28 cellular contexts compared by ENCODE assay signal in genomic region chrX:18677140-18677834, GRCh38. TPM values are rescaled to one million over a fixed set of nuclear protein-coding genes. Genes with fewer than 3 reads are reported as not detected.
A peak's percentile ranks its signal among the peaks of the same experiment; 100 is the strongest.
DNase-seq lines count a peak whose midpoint lies in the region; ATAC-seq, FAIRE-seq and TF ChIP-seq lines count a peak whose summit lies in the region.
"Had no signal": no experiment of that assay in that cellular context is flagged by ENCODE, and none has a peak within 500 bp of the region (broad histone marks: within the 10 kb centered on the region; RNA-seq: fewer than 3 reads in every experiment).

No MANE protein-coding gene starts in this region.

- no peaks in the 10 kb centered on the region for H3K36me3 Mint-ChIP-seq in dendritic cell treated with granulocyte-macrophage colony-stimulating factor and Interleukin-4, amounts not matched to agents 40 ng/mL and 50 ng/mL, for 4 days (ENCODE audit: low read depth)
- no peaks in the 10 kb centered on the region for H3K36me3 Mint-ChIP-seq in HFFc6 (ENCODE audit: low read depth)

- H3K36me3 ChIP-seq in HepG2 (replicated peaks in 1 of 2; ENCODE audit: control insufficient read depth in 1 of 2, insufficient read depth in 2 of 2, low read length in 2 of 2) (no peaks in the 10 kb centered on the region), right lobe of liver (no peaks in the 10 kb centered on the region), transverse colon (no peaks in the 10 kb centered on the region)
- H3K36me3 ChIP-seq: BLaER1, heart left ventricle had no signal

- peak overlapping the region; percentile 34 for H3K27ac Mint-ChIP-seq in dendritic cell treated with granulocyte-macrophage colony-stimulating factor and Interleukin-4, amounts not matched to agents 40 ng/mL and 50 ng/mL, for 4 days
- no peak overlapping the region for H3K27ac Mint-ChIP-seq in HFFc6
- H3K27ac Mint-ChIP-seq: activated CD8-positive, alpha-beta T cell treated with anti-CD3 and anti-CD28 coated beads, Interleukin-2, amount 10 ng/mL, durations not matched to agents 7 days and 5 days; stimulated activated effector memory CD8-positive, alpha-beta T cell treated with anti-CD3 and anti-CD28 coated beads, Interleukin-12 subunit alpha, Interleukin-12 subunit beta, amount 100 ng/mL, for 72 hours had no signal

- TF ChIP-seq RAD21 in HepG2 (CRISPR knock-in tag; IDR thresholded peaks at IDR 0.05), result no peak

- no peak for TF ChIP-seq CTCF in HepG2 (CRISPR knock-in tag; IDR thresholded peaks at IDR 0.05)
- TF ChIP-seq CTCF in right lobe of liver (IDR thresholded peaks at IDR 0.05), result no peak
- no peak for TF ChIP-seq CTCF in NB4 (IDR thresholded peaks at IDR 0.05; ENCODE audit: low read depth, low read length)
- TF ChIP-seq CTCF in transverse colon (IDR thresholded peaks at IDR 0.05), result no peak
- TF ChIP-seq CTCF in HFFc6 (IDR thresholded peaks at IDR 0.05), result no peak

- no peaks in the 10 kb centered on the region for H3K79me2 ChIP-seq in HepG2 (ENCODE audit: insufficient read depth, low read length)

- peak overlapping the region; percentile 88; the same call in 1 of the 2 replicates for H3K4me2 ChIP-seq in HepG2 (ENCODE audit: low read depth, low read length)
- H3K4me2 ChIP-seq: BLaER1 had no signal

- DNase-seq in HepG2 (ENCODE audit: low spot score) (no peak), right lobe of liver (no peak), NB4 (ENCODE audit: low read depth) (peak; percentile 37), transverse colon (peak; percentile 13), HFFc6 (no peak), NK-92 (lab: John Stamatoyannopoulos, UW; ENCODE audit: unreplicated experiment) (no peak)
- DNase-seq: ACHN; activated CD8-positive, alpha-beta T cell treated with anti-CD3 and anti-CD28 coated beads, Interleukin-2, amount 10 ng/mL, durations not matched to agents 7 days and 5 days; activated effector memory CD4-positive, alpha-beta T cell treated with Interleukin-2 at 50 U/mL for 16 hours; activated T-cell treated with anti-CD3 and anti-CD28 coated beads for 4 hours; effector memory CD4-positive, alpha-beta T cell; heart left ventricle; mammary epithelial cell; retina; stimulated activated CD4-positive, alpha-beta T cell treated with anti-CD3 and anti-CD28 coated beads, Interleukin-2, amount 100 ng/mL, for 48 hours; T-helper 9 cell had no signal

- no peak overlapping the region for H3K4me3 Mint-ChIP-seq in dendritic cell treated with granulocyte-macrophage colony-stimulating factor and Interleukin-4, amounts not matched to agents 40 ng/mL and 50 ng/mL, for 4 days
- no peak overlapping the region for H3K4me3 Mint-ChIP-seq in HFFc6
- H3K4me3 Mint-ChIP-seq: activated CD8-positive, alpha-beta T cell treated with anti-CD3 and anti-CD28 coated beads, Interleukin-2, amount 10 ng/mL, durations not matched to agents 7 days and 5 days; stimulated activated effector memory CD8-positive, alpha-beta T cell treated with anti-CD3 and anti-CD28 coated beads, Interleukin-12 subunit alpha, Interleukin-12 subunit beta, amount 100 ng/mL, for 72 hours had no signal

- CTCF ChIA-PET in HepG2 (lab: Yijun Ruan, JAX; ENCODE audit: low intra/inter-chr PET ratio, low total read pairs), result interaction anchor here (1.1 kb wide), 1 partner anchor 60 kb away, joined by 3 read pairs; no protein-coding TSS in a partner anchor

- H3K9me3 ChIP-seq in HepG2 (ENCODE audit: low read length) (no peaks in the 10 kb centered on the region), right lobe of liver (no peaks in the 10 kb centered on the region), transverse colon (no peaks in the 10 kb centered on the region)
- H3K9me3 ChIP-seq: BLaER1, heart left ventricle, testis had no signal

- H2AFZ ChIP-seq in HepG2 (ENCODE audit: low read length), result no peak overlapping the region

- H3K4me1 Mint-ChIP-seq in dendritic cell treated with granulocyte-macrophage colony-stimulating factor and Interleukin-4, amounts not matched to agents 40 ng/mL and 50 ng/mL, for 4 days (ENCODE audit: low read depth), result peaks cover 25% of the 10 kb centered on the region
- no peaks in the 10 kb centered on the region for H3K4me1 Mint-ChIP-seq in HFFc6 (ENCODE audit: low read depth)

- peaks cover 3% of the 10 kb centered on the region for H3K27me3 Mint-ChIP-seq in dendritic cell treated with granulocyte-macrophage colony-stimulating factor and Interleukin-4, amounts not matched to agents 40 ng/mL and 50 ng/mL, for 4 days
- peaks cover 11% of the 10 kb centered on the region for H3K27me3 Mint-ChIP-seq in HFFc6 (ENCODE audit: insufficient read depth)

- in situ Hi-C loops in HepG2 (cut with HindIII; ENCODE audit: extremely low pct_ligation_motif_present, low pct_unique_long_range_greater_than_20kb), result loop anchor here (10.0 kb wide), 1 partner anchor 252 kb away; the partner anchor contains the start of gene CDKL5
- in situ Hi-C loops in transverse colon (cut with MboI; ENCODE audit: low pct_ligation_motif_present in 1 of 4, low pct_unique_long_range_greater_than_20kb in 1 of 4, low sequenced_read_pairs in 3 of 4), result no loop called here

- ATAC-seq in HepG2 (no peak), right lobe of liver (no peak), HG03469 (IDR thresholded peaks at IDR 0.05; ENCODE audit: unreplicated experiment) (no peak)
- ATAC-seq: activated CD8-positive, alpha-beta T cell treated with anti-CD3 and anti-CD28 coated beads, Interleukin-2, amount 10 ng/mL, durations not matched to agents 7 days and 5 days; heart left ventricle; stimulated activated effector memory CD8-positive, alpha-beta T cell treated with anti-CD3 and anti-CD28 coated beads, Interleukin-12 subunit alpha, Interleukin-12 subunit beta, amount 100 ng/mL, for 72 hours had no signal

- POLR2A ChIA-PET in HepG2 (lab: Yijun Ruan, JAX), result no interaction called here

- no TSS peak for BruUV-seq in HepG2 (replicated peaks; lab: Mats Ljungman, UMichigan)

- H3K27me3 ChIP-seq in HepG2 (ENCODE audit: control insufficient read depth in 1 of 2, insufficient read depth in 2 of 2, low read length in 2 of 2) (no peaks in the 10 kb centered on the region), right lobe of liver (no peaks in the 10 kb centered on the region), transverse colon (no peaks in the 10 kb centered on the region)
- H3K27me3 ChIP-seq: testis had no signal

- 41% methylated on average over 15 of the region's 17 CpGs for WGBS in HepG2 (ENCODE audit: low lambda C conversion rate)
- 71% methylated on average over 16 of the region's 17 CpGs for WGBS in right lobe of liver (ENCODE audit: insufficient coverage, low coverage, low lambda C conversion rate, missing lambda C conversion rate)
- 78% methylated on average over 17 of the region's 17 CpGs; no CpG with 5 or more reads in 1 of the 2 donors for WGBS in transverse colon (ENCODE audit: low coverage in 1 of 2), 2 donors

- H3K4me3 ChIP-seq in HepG2 (replicated peaks in 1 of 3; ENCODE audit: insufficient read depth in 1 of 3, low read depth in 2 of 3, low read length in 3 of 3) (no peak overlapping the region), right lobe of liver (no peak overlapping the region), NB4 (ENCODE audit: low read depth, low read length) (no peak overlapping the region), transverse colon (no peak overlapping the region)
- H3K4me3 ChIP-seq: BLaER1, heart left ventricle, testis had no signal

- TF ChIP-seq POLR2A in HepG2 (IDR thresholded peaks at IDR 0.05; ENCODE audit: insufficient read depth in 1 of 2, low read depth in 2 of 2, low read length in 2 of 2) (no peak), right lobe of liver (IDR thresholded peaks at IDR 0.05) (no peak), NB4 (IDR thresholded peaks at IDR 0.05; ENCODE audit: extremely low read depth, insufficient read length) (no peak), transverse colon (IDR thresholded peaks at IDR 0.05) (no peak)

- no peaks in the 10 kb centered on the region for H3K9me3 Mint-ChIP-seq in dendritic cell treated with granulocyte-macrophage colony-stimulating factor and Interleukin-4, amounts not matched to agents 40 ng/mL and 50 ng/mL, for 4 days
- H3K9me3 Mint-ChIP-seq in HFFc6, result no peaks in the 10 kb centered on the region
- H3K9me3 Mint-ChIP-seq: stimulated activated effector memory CD8-positive, alpha-beta T cell treated with anti-CD3 and anti-CD28 coated beads, Interleukin-12 subunit alpha, Interleukin-12 subunit beta, amount 100 ng/mL, for 72 hours had no signal

- H3K9ac ChIP-seq in HepG2 (ENCODE audit: insufficient read depth, low read depth, low read length), result no peak overlapping the region
- H3K9ac ChIP-seq: BLaER1 had no signal

- H3K27ac ChIP-seq in HepG2 (ENCODE audit: extremely low read length, insufficient read depth, low read length) (no peak overlapping the region), right lobe of liver (no peak overlapping the region), transverse colon (no peak overlapping the region)
- H3K27ac ChIP-seq: BLaER1, heart left ventricle, RWPE1, testis had no signal

- TF ChIP-seq EP300 in HepG2 (IDR thresholded peaks at IDR 0.05; ENCODE audit: low read depth in 2 of 2, low read length in 2 of 2) (no peak), HepG2 (CRISPR knock-in tag; IDR thresholded peaks at IDR 0.05; ENCODE audit: borderline replicate concordance) (no peak), transverse colon (IDR thresholded peaks at IDR 0.05; ENCODE audit: low read depth) (no peak)

- H3K4me1 ChIP-seq in HepG2 (ENCODE audit: insufficient read depth, low read length) (peaks cover 13% of the 10 kb centered on the region), right lobe of liver (no peaks in the 10 kb centered on the region), transverse colon (no peaks in the 10 kb centered on the region)
- H3K4me1 ChIP-seq: BLaER1, heart left ventricle, testis had no signal

- no peak for FAIRE-seq in HepG2 (lab: Jason Lieb, UNC)
- FAIRE-seq: bronchial epithelial cell, colon, HTR-8/SVneo had no signal

- H4K20me1 ChIP-seq in HepG2 (ENCODE audit: insufficient read depth, low read length), result no peaks in the 10 kb centered on the region
- H4K20me1 ChIP-seq: BLaER1 had no signal

- intact Hi-C loops in HepG2 (cut with micrococcal nuclease; ENCODE audit: unreplicated experiment), result loop anchor here (5.0 to 10.0 kb wide), 2 partner anchors 210 to 282 kb away; no protein-coding TSS in a partner anchor
- intact Hi-C loops in right lobe of liver (cut with DNase I), result no loop called here
- intact Hi-C loops in dendritic cell treated with granulocyte-macrophage colony-stimulating factor and Interleukin-4, amounts not matched to agents 40 ng/mL and 50 ng/mL, for 4 days (cut with micrococcal nuclease), result no loop called here
- intact Hi-C loops in transverse colon (cut with DNase I; ENCODE audit: low total_unique reads), result loop anchor here (5.0 kb wide), 1 partner anchor 1240 kb away; no protein-coding TSS in a partner anchor

RNA-seq across cellular contexts. Expression of gene RS1, which starts 5.4 kb away (rescaled TPM):
- total RNA-seq in HepG2 (2016; rRNA removed; fragmentation: Illumina TruSeq; extraction: Trizol), result not detected in 2 replicates
- total RNA-seq in HepG2 (2016; cell fraction: cytosol; rRNA removed; fragmentation: Illumina TruSeq; extraction: Trizol; ENCODE audit: low read depth), result not detected in 2 replicates
- total RNA-seq in HepG2 (2016; cell fraction: insoluble cytoplasmic fraction; rRNA removed; fragmentation: Illumina TruSeq; extraction: Trizol), result not detected in 2 replicates
- total RNA-seq in HepG2 (2016; cell fraction: membrane; rRNA removed; fragmentation: Illumina TruSeq; extraction: Trizol), result not detected in 2 replicates
- not detected in 2 replicates for total RNA-seq in HepG2 (2016; cell fraction: nucleus; rRNA removed; fragmentation: Illumina TruSeq; extraction: Trizol)
- polyA plus RNA-seq in HepG2 (2011; rRNA removed), result not detected in 2 replicates
- not detected in 2 replicates for polyA plus RNA-seq in HepG2 (2011; cell fraction: cytosol; rRNA removed)
- not detected in 2 replicates for polyA plus RNA-seq in HepG2 (2011; cell fraction: nucleus; rRNA removed)
- polyA plus RNA-seq in HepG2 (2012), result not detected in 2 replicates
- not detected in 2 replicates for polyA plus RNA-seq in HepG2 (2016; cell fraction: cytosol; fragmentation: Illumina TruSeq; extraction: Trizol; ENCODE audit: low read depth)
- polyA plus RNA-seq in HepG2 (2016; cell fraction: insoluble cytoplasmic fraction; fragmentation: Illumina TruSeq; extraction: Trizol; ENCODE audit: low read depth), result not detected in 2 replicates
- not detected in 2 replicates for polyA plus RNA-seq in HepG2 (2016; cell fraction: membrane; fragmentation: Illumina TruSeq; extraction: Trizol; ENCODE audit: low read depth)
- not detected in 2 replicates for polyA plus RNA-seq in HepG2 (2016; cell fraction: nucleus; fragmentation: Illumina TruSeq; extraction: Trizol; ENCODE audit: insufficient read depth, low read depth)
- polyA minus RNA-seq in HepG2 (2011; rRNA and poly(A)+ RNA removed; ENCODE audit: low replicate concordance), result not detected in 2 replicates
- polyA minus RNA-seq in HepG2 (2011; cell fraction: cytosol; rRNA and poly(A)+ RNA removed), result not detected in 2 replicates
- polyA minus RNA-seq in HepG2 (2011; cell fraction: nucleus; rRNA and poly(A)+ RNA removed), result not detected in 2 replicates
- not detected for total RNA-seq in right lobe of liver
- total RNA-seq in transverse colon, result not detected
- total RNA-seq in HFFc6 (2021; fragmentation: NEBNext Ultra II Directional; extraction: Animal tissue kit (Norgen Biotek cat#: 25700)), result not detected
- total RNA-seq: activated CD8-positive, alpha-beta T cell treated with anti-CD3 and anti-CD28 coated beads, Interleukin-2, amount 10 ng/mL, durations not matched to agents 7 days and 5 days; bronchial epithelial cell; H4; heart left ventricle; mammary epithelial cell; omental fat pad; testis had no signal
- polyA plus RNA-seq: esophagus, heart left ventricle, mammary epithelial cell had no signal

RNA-seq across cellular contexts. Expression of gene PPEF1, which starts 30.2 kb away (rescaled TPM):
- not detected in 2 replicates for total RNA-seq in HepG2 (2016; rRNA removed; fragmentation: Illumina TruSeq; extraction: Trizol)
- not detected in 2 replicates for total RNA-seq in HepG2 (2016; cell fraction: cytosol; rRNA removed; fragmentation: Illumina TruSeq; extraction: Trizol; ENCODE audit: low read depth)
- total RNA-seq in HepG2 (2016; cell fraction: insoluble cytoplasmic fraction; rRNA removed; fragmentation: Illumina TruSeq; extraction: Trizol), result not detected in 2 replicates
- total RNA-seq in HepG2 (2016; cell fraction: membrane; rRNA removed; fragmentation: Illumina TruSeq; extraction: Trizol), result not detected in 2 replicates
- total RNA-seq in HepG2 (2016; cell fraction: nucleus; rRNA removed; fragmentation: Illumina TruSeq; extraction: Trizol), result not detected in 2 replicates
- polyA plus RNA-seq in HepG2 (2011; rRNA removed), result not detected in 2 replicates
- polyA plus RNA-seq in HepG2 (2011; cell fraction: cytosol; rRNA removed), result not detected in 2 replicates
- 0.05 TPM in 1 of 2 replicates, not detected in the other for polyA plus RNA-seq in HepG2 (2011; cell fraction: nucleus; rRNA removed)
- not detected in 2 replicates for polyA plus RNA-seq in HepG2 (2012)
- polyA plus RNA-seq in HepG2 (2016; cell fraction: cytosol; fragmentation: Illumina TruSeq; extraction: Trizol; ENCODE audit: low read depth), result not detected in 2 replicates
- polyA plus RNA-seq in HepG2 (2016; cell fraction: insoluble cytoplasmic fraction; fragmentation: Illumina TruSeq; extraction: Trizol; ENCODE audit: low read depth), result not detected in 2 replicates
- polyA plus RNA-seq in HepG2 (2016; cell fraction: membrane; fragmentation: Illumina TruSeq; extraction: Trizol; ENCODE audit: low read depth), result not detected in 2 replicates
- not detected in 2 replicates for polyA plus RNA-seq in HepG2 (2016; cell fraction: nucleus; fragmentation: Illumina TruSeq; extraction: Trizol; ENCODE audit: insufficient read depth, low read depth)
- polyA minus RNA-seq in HepG2 (2011; rRNA and poly(A)+ RNA removed; ENCODE audit: low replicate concordance), result 1.0 TPM in 1 of 2 replicates, not detected in the other
- not detected in 2 replicates for polyA minus RNA-seq in HepG2 (2011; cell fraction: cytosol; rRNA and poly(A)+ RNA removed)
- not detected in 2 replicates for polyA minus RNA-seq in HepG2 (2011; cell fraction: nucleus; rRNA and poly(A)+ RNA removed)
- not detected for total RNA-seq in right lobe of liver
- total RNA-seq in transverse colon, result not detected
- total RNA-seq in HFFc6 (2021; fragmentation: NEBNext Ultra II Directional; extraction: Animal tissue kit (Norgen Biotek cat#: 25700)), result not detected
- total RNA-seq: activated CD8-positive, alpha-beta T cell treated with anti-CD3 and anti-CD28 coated beads, Interleukin-2, amount 10 ng/mL, durations not matched to agents 7 days and 5 days; bronchial epithelial cell; mammary epithelial cell; omental fat pad had no signal
- polyA plus RNA-seq: esophagus, mammary epithelial cell had no signal

Comparison
In these comparisons a context has a peak if more than half of its experiments do, and no peak if none do; other contexts are left out.
1. intact Hi-C loops: an anchor here in HepG2 (5.0 to 10.0 kb wide) and transverse colon (5.0 kb wide); none called in right lobe of liver and dendritic cell treated with granulocyte-macrophage colony-stimulating factor and Interleukin-4, amounts not matched to agents 40 ng/mL and 50 ng/mL, for 4 days.
2. DNase-seq: peak in NB4 (single experiment) and transverse colon (single experiment); none in HepG2 (single experiment), right lobe of liver (0 of 3), HFFc6 (single experiment) and NK-92 (single experiment).